In genomic region chr5:138752341-138752950, GRCh38 we compare ENCODE assay signal across 8 cellular contexts. TPM values are rescaled to one million over a fixed set of nuclear protein-coding genes. Genes with fewer than 3 reads are reported as not detected.
DNase-seq lines count a peak whose midpoint lies in the region; ATAC-seq and TF ChIP-seq lines count a peak whose summit lies in the region.

No MANE protein-coding gene starts in this region.

- DNase-seq in left ventricle myocardium inferior (peak; percentile 20), Right ventricle myocardium inferior (ENCODE audit: missing footprints) (no peak), T-helper 17 cell (no peak), fibroblast of lung (ENCODE audit: low read depth in 2 of 2) (peak; percentile 17 to 43), ovary (peak in 4 of 5 donors; percentile 28 to 42 (median 33)), SKM-1 treated with dmso at 0.1 percent for 144 hours (lab: John Stamatoyannopoulos, UW; ENCODE audit: unreplicated experiment) (no peak)
- no peak for DNase-seq in activated CD4-positive, alpha-beta T cell treated with anti-CD3 and anti-CD28 coated beads for 4 hours

- intact Hi-C loops in left ventricle myocardium inferior (cut with micrococcal nuclease), result no loop called here
- intact Hi-C loops in Right ventricle myocardium inferior (cut with DNase I), result loop anchor here (5.0 kb wide), 1 partner anchor 85 kb away; no protein-coding TSS in a partner anchor
- intact Hi-C loops in ovary (cut with DNase I), result loop anchor here in 2 of 4 donors (5.0 to 10.0 kb wide), 2 partner anchors 175 to 178 kb away; partner anchors contain the start of gene HSPA9 (in 2 of the 2)

- H3K4me1 Mint-ChIP-seq in T-helper 17 cell, result peaks cover 19% of the 10 kb centered on the region

- H3K4me3 Mint-ChIP-seq in T-helper 17 cell, result peak overlapping the region; percentile 83

- no peaks in the 10 kb centered on the region for H3K27me3 ChIP-seq in left ventricle myocardium inferior (ENCODE audit: low read depth)
- no peaks in the 10 kb centered on the region for H3K27me3 ChIP-seq in fibroblast of lung (ENCODE audit: control insufficient read depth, insufficient read depth, low read length)
- H3K27me3 ChIP-seq in ovary, result no peaks in the 10 kb centered on the region

- H3K36me3 ChIP-seq in left ventricle myocardium inferior (peaks cover 3% of the 10 kb centered on the region), fibroblast of lung (ENCODE audit: control insufficient read depth, insufficient read depth, low read length) (no peaks in the 10 kb centered on the region), ovary (no peaks in the 10 kb centered on the region)

- H3K36me3 Mint-ChIP-seq in T-helper 17 cell (ENCODE audit: low read depth), result peaks cover 5% of the 10 kb centered on the region

- H3K4me3 ChIP-seq in left ventricle myocardium inferior (peak overlapping the region; percentile 100), fibroblast of lung (replicated peaks in 1 of 4; ENCODE audit: control extremely low read depth in 1 of 4, insufficient read depth in 1 of 4, low read depth in 3 of 4, low read length in 4 of 4) (peak overlapping the region; percentile 63 to 89 (median 68)), ovary (peak overlapping the region; percentile 94)

- no peak for TF ChIP-seq EP300 in ovary (IDR thresholded peaks at IDR 0.05)

- H3K9ac ChIP-seq in fibroblast of lung (ENCODE audit: insufficient read depth, low read length), result peak overlapping the region; percentile 84

- H4K20me1 ChIP-seq in fibroblast of lung (ENCODE audit: control insufficient read depth, extremely low read depth, insufficient read depth, low read length), result no peaks in the 10 kb centered on the region

- H3K27ac ChIP-seq in left ventricle myocardium inferior (replicated peaks) (peak overlapping the region; percentile 100), fibroblast of lung (ENCODE audit: insufficient read depth, low read length) (peak overlapping the region; percentile 54), ovary (peak overlapping the region; percentile 97)

- H3K4me1 ChIP-seq in left ventricle myocardium inferior (peaks cover 46% of the 10 kb centered on the region), fibroblast of lung (ENCODE audit: control insufficient read depth, extremely low read depth, insufficient read depth, low read length) (no peaks in the 10 kb centered on the region), ovary (ENCODE audit: insufficient read depth) (peaks cover 10% of the 10 kb centered on the region)

- peaks cover 38% of the 10 kb centered on the region for H3K79me2 ChIP-seq in fibroblast of lung (ENCODE audit: control insufficient read depth, insufficient read depth, low read length)

- TF ChIP-seq CTCF in left ventricle myocardium inferior (IDR thresholded peaks at IDR 0.05; ENCODE audit: borderline replicate concordance) (peak; percentile 15), fibroblast of lung (conservative IDR thresholded peaks at IDR 0.05 in 1 of 2, IDR thresholded peaks at IDR 0.05 in 1 of 2; ENCODE audit: low read depth in 1 of 2, low read length in 2 of 2) (no peak), ovary (IDR thresholded peaks at IDR 0.05) (no peak)

- peaks cover 18% of the 10 kb centered on the region for H3K27me3 Mint-ChIP-seq in T-helper 17 cell

- H3K4me2 ChIP-seq in fibroblast of lung (ENCODE audit: extremely low read depth, insufficient read depth, low read length), result peak overlapping the region; percentile 94

- H2AFZ ChIP-seq in fibroblast of lung (ENCODE audit: low read length), result peak overlapping the region; percentile 55

- H3K27ac Mint-ChIP-seq in T-helper 17 cell, result no peak overlapping the region

- H3K9me3 ChIP-seq in left ventricle myocardium inferior (replicated peaks), result no peaks in the 10 kb centered on the region
- H3K9me3 ChIP-seq in T-helper 17 cell (ENCODE audit: control insufficient read depth, low read length, poor library complexity, severe bottlenecking), result no peaks in the 10 kb centered on the region
- no peaks in the 10 kb centered on the region for H3K9me3 ChIP-seq in fibroblast of lung (ENCODE audit: control insufficient read depth, insufficient read depth, low read depth, low read length)
- no peaks in the 10 kb centered on the region for H3K9me3 ChIP-seq in ovary

- 20 to 25% (median 24%) methylated on average over 18 of the region's 18 CpGs for WGBS in ovary, 3 donors

- TF ChIP-seq POLR2A in ovary (IDR thresholded peaks at IDR 0.05), result no peak

- ATAC-seq in Right ventricle myocardium inferior, result no peak
- ATAC-seq in T-helper 17 cell, result no peak
- no peak for ATAC-seq in GM21786 (IDR thresholded peaks at IDR 0.05; ENCODE audit: unreplicated experiment)

RNA-seq across cellular contexts. Expression of gene CTNNA1, which starts 0.8 kb away (rescaled TPM):
- total RNA-seq in left ventricle myocardium inferior (341 TPM), Right ventricle myocardium inferior (322 TPM), T-helper 17 cell (10 to 100 TPM; 13.7 to 20.9 TPM), fibroblast of lung (421 and 557 TPM in 2 replicates), ovary (100 to 1,000 TPM; 125 to 278 (median 230) TPM)
- polyA plus RNA-seq in fibroblast of lung (181 and 204 TPM in 2 replicates), ovary (100 to 1,000 TPM; 127 to 306 TPM)
- polyA plus RNA-seq in fibroblast of lung (2012), result 277 and 283 TPM in 2 replicates
- polyA minus RNA-seq in fibroblast of lung (ENCODE audit: low replicate concordance), result 382 and 541 TPM in 2 replicates

Comparison
In these comparisons a context has a peak if more than half of its experiments do, and no peak if none do; other contexts are left out.
1. DNase-seq: peak in left ventricle myocardium inferior (single experiment), fibroblast of lung (2 of 2) and ovary (4 of 5); none in Right ventricle myocardium inferior (single experiment), T-helper 17 cell (0 of 3), activated CD4-positive, alpha-beta T cell treated with anti-CD3 and anti-CD28 coated beads for 4 hours (0 of 2) and SKM-1 treated with dmso at 0.1 percent for 144 hours (single experiment).
2. RNA of gene CTNNA1, which starts 0.8 kb away (total RNA-seq): 421 to 557 TPM in fibroblast of lung, 341 TPM in left ventricle myocardium inferior (single experiment), 322 TPM in Right ventricle myocardium inferior (single experiment) and 125 to 278 TPM in ovary; 13.7 to 20.9 TPM in T-helper 17 cell; every median in the first group is over 4 times any median in the second.
3. Peak in every context shown above with its lines, with median percentiles within 50 percentile points of each other: H3K27ac ChIP-seq and H3K4me3 ChIP-seq.